ENCODE assay signal across 1 cellular context in genomic region chr3:193660698-193661400, GRCh38.
TF ChIP-seq lines count a peak whose summit lies in the region.

No MANE protein-coding gene starts in this region.

TF ChIP-seq in K562, 482 proteins besides CTCF, POLR2A, EP300 and RAD21 (continued from another document and continues in another):
- TF ChIP-seq MGA (IDR thresholded peaks at IDR 0.05) (peak; percentile 37; the same call in 1 of the 2 replicates), NR1H2 (CRISPR knock-in tag; IDR thresholded peaks at IDR 0.05) (no peak), SMARCB1 (IDR thresholded peaks at IDR 0.05; ENCODE audit: insufficient read length, low read depth) (no peak), POLR2AphosphoS5 (IDR thresholded peaks at IDR 0.05; ENCODE audit: control insufficient read depth, insufficient read depth, low read depth, low read length) (peak; percentile 98), ZNF507 (tag; conservative IDR thresholded peaks at IDR 0.05) (no peak), TGIF2 (CRISPR knock-in tag; IDR thresholded peaks at IDR 0.05) (no peak), NELFE (IDR thresholded peaks at IDR 0.05; ENCODE audit: insufficient read depth, insufficient read length) (no peak), CHD7 (IDR thresholded peaks at IDR 0.05; ENCODE audit: low read depth, low read length) (no peak), HMBOX1 (IDR thresholded peaks at IDR 0.05) (peak; percentile 80), ZNF57 (CRISPR knock-in tag; IDR thresholded peaks at IDR 0.05) (no peak), MCM5 (IDR thresholded peaks at IDR 0.05; ENCODE audit: low read depth) (no peak), ZKSCAN1 (IDR thresholded peaks at IDR 0.05; ENCODE audit: low read depth, low read length) (no peak), MTF1 (CRISPR knock-in tag; IDR thresholded peaks at IDR 0.05; ENCODE audit: borderline replicate concordance) (no peak), NFRKB (IDR thresholded peaks at IDR 0.05; ENCODE audit: low read depth) (peak; percentile 73), SRSF9 (IDR thresholded peaks at IDR 0.05; ENCODE audit: borderline replicate concordance, low read depth, low read length) (no peak), RBM34 (IDR thresholded peaks at IDR 0.05; ENCODE audit: borderline replicate concordance, insufficient read depth, low read length) (no peak)
- TF ChIP-seq, protein P1, sequence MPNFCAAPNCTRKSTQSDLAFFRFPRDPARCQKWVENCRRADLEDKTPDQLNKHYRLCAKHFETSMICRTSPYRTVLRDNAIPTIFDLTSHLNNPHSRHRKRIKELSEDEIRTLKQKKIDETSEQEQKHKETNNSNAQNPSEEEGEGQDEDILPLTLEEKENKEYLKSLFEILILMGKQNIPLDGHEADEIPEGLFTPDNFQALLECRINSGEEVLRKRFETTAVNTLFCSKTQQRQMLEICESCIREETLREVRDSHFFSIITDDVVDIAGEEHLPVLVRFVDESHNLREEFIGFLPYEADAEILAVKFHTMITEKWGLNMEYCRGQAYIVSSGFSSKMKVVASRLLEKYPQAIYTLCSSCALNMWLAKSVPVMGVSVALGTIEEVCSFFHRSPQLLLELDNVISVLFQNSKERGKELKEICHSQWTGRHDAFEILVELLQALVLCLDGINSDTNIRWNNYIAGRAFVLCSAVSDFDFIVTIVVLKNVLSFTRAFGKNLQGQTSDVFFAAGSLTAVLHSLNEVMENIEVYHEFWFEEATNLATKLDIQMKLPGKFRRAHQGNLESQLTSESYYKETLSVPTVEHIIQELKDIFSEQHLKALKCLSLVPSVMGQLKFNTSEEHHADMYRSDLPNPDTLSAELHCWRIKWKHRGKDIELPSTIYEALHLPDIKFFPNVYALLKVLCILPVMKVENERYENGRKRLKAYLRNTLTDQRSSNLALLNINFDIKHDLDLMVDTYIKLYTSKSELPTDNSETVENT (CRISPR knock-in tag; IDR thresholded peaks at IDR 0.05), result no peak
- TF ChIP-seq, protein P2, sequence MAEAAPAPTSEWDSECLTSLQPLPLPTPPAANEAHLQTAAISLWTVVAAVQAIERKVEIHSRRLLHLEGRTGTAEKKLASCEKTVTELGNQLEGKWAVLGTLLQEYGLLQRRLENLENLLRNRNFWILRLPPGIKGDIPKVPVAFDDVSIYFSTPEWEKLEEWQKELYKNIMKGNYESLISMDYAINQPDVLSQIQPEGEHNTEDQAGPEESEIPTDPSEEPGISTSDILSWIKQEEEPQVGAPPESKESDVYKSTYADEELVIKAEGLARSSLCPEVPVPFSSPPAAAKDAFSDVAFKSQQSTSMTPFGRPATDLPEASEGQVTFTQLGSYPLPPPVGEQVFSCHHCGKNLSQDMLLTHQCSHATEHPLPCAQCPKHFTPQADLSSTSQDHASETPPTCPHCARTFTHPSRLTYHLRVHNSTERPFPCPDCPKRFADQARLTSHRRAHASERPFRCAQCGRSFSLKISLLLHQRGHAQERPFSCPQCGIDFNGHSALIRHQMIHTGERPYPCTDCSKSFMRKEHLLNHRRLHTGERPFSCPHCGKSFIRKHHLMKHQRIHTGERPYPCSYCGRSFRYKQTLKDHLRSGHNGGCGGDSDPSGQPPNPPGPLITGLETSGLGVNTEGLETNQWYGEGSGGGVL (CRISPR knock-in tag; IDR thresholded peaks at IDR 0.05), result no peak
- TF ChIP-seq, protein P3, sequence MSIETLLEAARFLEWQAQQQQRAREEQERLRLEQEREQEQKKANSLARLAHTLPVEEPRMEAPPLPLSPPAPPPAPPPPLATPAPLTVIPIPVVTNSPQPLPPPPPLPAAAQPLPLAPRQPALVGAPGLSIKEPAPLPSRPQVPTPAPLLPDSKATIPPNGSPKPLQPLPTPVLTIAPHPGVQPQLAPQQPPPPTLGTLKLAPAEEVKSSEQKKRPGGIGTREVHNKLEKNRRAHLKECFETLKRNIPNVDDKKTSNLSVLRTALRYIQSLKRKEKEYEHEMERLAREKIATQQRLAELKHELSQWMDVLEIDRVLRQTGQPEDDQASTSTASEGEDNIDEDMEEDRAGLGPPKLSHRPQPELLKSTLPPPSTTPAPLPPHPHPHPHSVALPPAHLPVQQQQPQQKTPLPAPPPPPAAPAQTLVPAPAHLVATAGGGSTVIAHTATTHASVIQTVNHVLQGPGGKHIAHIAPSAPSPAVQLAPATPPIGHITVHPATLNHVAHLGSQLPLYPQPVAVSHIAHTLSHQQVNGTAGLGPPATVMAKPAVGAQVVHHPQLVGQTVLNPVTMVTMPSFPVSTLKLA (conservative IDR thresholded peaks at IDR 0.05), result peak; percentile 63 to 73; a peak in 3 of 4 replicates
